1 cellular context compared by ENCODE assay signal in genomic region chr7:25031007-25031406, GRCh38.
TF ChIP-seq lines count a peak whose summit lies in the region.

No MANE protein-coding gene starts in this region.

TF ChIP-seq in GM12878, 131 proteins besides CTCF, POLR2A, EP300 and RAD21 (continued from another document):
- TF ChIP-seq STAT1 (conservative IDR thresholded peaks at IDR 0.05): no peak
